Comparison of ENCODE assay signal across 26 cellular contexts in genomic region chr15:45849136-45849535, GRCh38.
"Had no signal": no experiment of that assay in that cellular context is flagged by ENCODE, and none has a peak within 500 bp of the region (broad histone marks: within the 10 kb centered on the region; RNA-seq: fewer than 3 reads in every experiment).

No MANE protein-coding gene starts in this region.

- H3K4me2 ChIP-seq: SK-N-SH had no signal

- H3K9me3 ChIP-seq: SK-N-SH had no signal

- H3K9ac ChIP-seq: SK-N-SH had no signal

- ATAC-seq: activated CD4-positive, alpha-beta T cell treated with anti-CD3 and anti-CD28 coated beads for 36 hours; activated CD8-positive, alpha-beta T cell treated with anti-CD3 and anti-CD28 coated beads for 36 hours; activated T-cell treated with anti-CD3 and anti-CD28 coated beads, Interleukin-2, amount 50 U/mL, for 72 hours; Panc1 had no signal

- H3K4me1 ChIP-seq: SJCRH30 had no signal

- H3K4me3 ChIP-seq: cardiac muscle cell, MG63, SJCRH30 had no signal

- H3K27ac ChIP-seq: brain microvascular endothelial cell, cardiac muscle cell, RWPE1, SJCRH30, VCaP had no signal

- DNase-seq: activated CD4-positive, alpha-beta T cell treated with anti-CD3 and anti-CD28 coated beads for 36 hours; activated CD8-positive, alpha-beta memory T cell treated with anti-CD3 and anti-CD28 coated beads, Interleukin-2, amount 50 U/mL, for 4 hours; activated CD8-positive, alpha-beta T cell treated with anti-CD3 and anti-CD28 coated beads for 36 hours; activated gamma-delta T cell treated with Interleukin-2 at 50 U/mL for 16 hours; activated naive CD4-positive, alpha-beta T cell treated with anti-CD3 and anti-CD28 coated beads, Interleukin-2, amount 10 ng/mL, durations not matched to agents 7 days and 5 days; activated naive CD8-positive, alpha-beta T cell treated with anti-CD3 and anti-CD28 coated beads for 36 hours; activated T-cell treated with anti-CD3 and anti-CD28 coated beads, Interleukin-2, amount 50 U/mL, for 72 hours; brain microvascular endothelial cell; MG63; MV-4-11; NCI-H1092 treated with DMSO at 0.1 percent for 48 hours; NCI-H1417 treated with DMSO at 0.1 percent for 48 hours; NCI-H1694 treated with DMSO at 0.1 percent for 48 hours; NCI-H2029 treated with DMSO at 0.1 percent for 48 hours; NCI-H345; NCI-H510A; NCI-H526 treated with DMSO at 0.1 percent for 48 hours; NCI-H82; Right ventricle myocardium superior; SJCRH30; SK-N-SH; T-helper 1 cell had no signal

- H3K36me3 ChIP-seq: brain microvascular endothelial cell, cardiac muscle cell, MG63, SJCRH30 had no signal

- H3K27me3 ChIP-seq: brain microvascular endothelial cell, cardiac muscle cell, SJCRH30 had no signal
